ENCODE assay signal across 7 cellular contexts in the genomic region with DNA sequence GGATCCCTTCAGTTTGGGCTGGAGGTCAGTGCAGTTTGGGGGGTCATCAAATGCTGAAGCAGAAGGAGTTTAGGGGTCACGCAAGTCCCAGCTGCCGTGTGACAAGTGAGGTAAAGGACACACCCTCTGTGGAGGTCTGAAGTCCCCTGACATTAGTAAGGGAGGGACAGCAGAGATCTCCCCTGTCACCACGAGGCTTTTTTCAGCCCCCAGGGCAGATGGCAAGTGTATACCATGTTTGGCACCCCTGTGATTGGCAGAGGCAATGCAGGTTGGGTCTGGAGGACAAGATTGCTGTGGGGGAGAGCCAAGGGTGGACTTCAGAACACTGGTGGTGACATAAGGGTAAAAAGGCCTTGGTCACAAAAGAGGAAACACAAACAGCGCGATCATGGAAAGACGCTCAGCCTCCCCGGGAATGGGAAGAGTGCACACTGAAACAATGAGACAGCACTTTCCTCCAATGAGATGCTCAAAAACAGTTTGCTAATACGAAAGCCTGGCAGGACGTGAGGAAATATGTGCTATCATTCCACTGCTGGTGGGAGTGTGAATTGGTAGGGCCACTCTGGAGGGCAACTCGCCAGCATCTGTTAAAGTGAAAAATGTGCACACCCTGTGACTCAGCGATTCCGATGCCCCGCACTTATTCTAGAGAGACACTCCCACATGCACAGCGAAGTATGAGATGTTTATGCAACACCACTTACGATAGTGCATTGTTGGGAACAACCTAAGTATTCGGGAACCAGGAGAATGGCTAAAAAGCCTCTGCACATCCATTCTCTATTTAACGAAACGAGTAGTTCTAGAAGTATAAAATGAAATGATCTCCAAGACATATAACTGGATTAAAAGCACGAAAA. TPM values are rescaled to one million over a fixed set of nuclear protein-coding genes. Genes with fewer than 3 reads are reported as not detected.
DNase-seq lines count a peak whose midpoint lies in the region; ATAC-seq, FAIRE-seq and TF ChIP-seq lines count a peak whose summit lies in the region.

No MANE protein-coding gene starts in this region.

- H3K4me3 ChIP-seq in astrocyte of the cerebellum (ENCODE audit: low read depth, low read length) (no peak overlapping the region), skeletal muscle tissue (ENCODE audit: low read length in 3 of 3) (peak overlapping the region; percentile 23 to 75 (median 68))

- H3K9me3 ChIP-seq in skeletal muscle tissue (ENCODE audit: control insufficient read depth in 3 of 3, low read length in 3 of 3), result no peaks in the 10 kb centered on the region

- peaks cover 11 to 16% (median 13%) of the 10 kb centered on the region in 3 donors for H3K4me1 ChIP-seq in skeletal muscle tissue (ENCODE audit: control insufficient read depth in 3 of 3, insufficient read depth in 3 of 3, low read length in 3 of 3)

- peak overlapping the region; percentile 66 for H3K27ac ChIP-seq in skeletal muscle tissue (ENCODE audit: low read depth, low read length)

- DNase-seq in H4 (ENCODE audit: low spot score) (peak; percentile 100), RCC 7860 (ENCODE audit: low spot score) (peak; percentile 89), astrocyte of the cerebellum (ENCODE audit: low read depth) (peak; percentile 82), inferior parietal cortex (ENCODE audit: extremely low spot score) (peak; percentile 71)

- in situ Hi-C loops in astrocyte of the cerebellum (cut with HindIII; ENCODE audit: low sequenced_read_pairs), result no loop called here

- H3K9ac ChIP-seq in skeletal muscle tissue (ENCODE audit: low read depth in 1 of 3, low read length in 3 of 3), result peak overlapping the region; percentile 5 to 74 (median 29)

- H3K27me3 ChIP-seq in skeletal muscle tissue (ENCODE audit: control insufficient read depth in 3 of 3, insufficient read depth in 3 of 3, low read length in 3 of 3), result no peaks in the 10 kb centered on the region

- no peaks in the 10 kb centered on the region for H3K36me3 ChIP-seq in skeletal muscle tissue (ENCODE audit: control insufficient read depth in 3 of 3, insufficient read depth in 3 of 3, low read length in 3 of 3)

- no peak for ATAC-seq in HG03520 (IDR thresholded peaks at IDR 0.05; ENCODE audit: unreplicated experiment)
- ATAC-seq in HG03108 (IDR thresholded peaks at IDR 0.05; ENCODE audit: unreplicated experiment), result no peak

- no peak for TF ChIP-seq CTCF in astrocyte of the cerebellum (IDR thresholded peaks at IDR 0.05; ENCODE audit: low read depth, low read length, missing control alignments)

- peak; percentile 81 for FAIRE-seq in RCC 7860 (lab: Jason Lieb, UNC)

RNA-seq across cellular contexts. Expression of gene CD27, which starts 14.4 kb away (rescaled TPM):
- not detected in 2 replicates for total RNA-seq in H4 (2014; rRNA removed; shearing (Covaris generic))
- not detected for total RNA-seq in skeletal muscle tissue

RNA-seq across cellular contexts. Expression of gene TAPBPL, which starts 21.5 kb away (rescaled TPM):
- total RNA-seq in H4 (2014; rRNA removed; shearing (Covaris generic)), result 8.6 and 20.5 TPM in 2 replicates
- 4.2 TPM for total RNA-seq in skeletal muscle tissue

RNA-seq across cellular contexts. Expression of gene VAMP1, which starts 40.1 kb away (rescaled TPM):
- total RNA-seq in H4 (2014; rRNA removed; shearing (Covaris generic)), result 2.8 and 4.1 TPM in 2 replicates
- total RNA-seq in skeletal muscle tissue, result 2.6 TPM

RNA-seq across cellular contexts. Expression of gene LTBR, which starts 46.4 kb away (rescaled TPM):
- total RNA-seq in H4 (2014; rRNA removed; shearing (Covaris generic)), result 19.5 and 31.5 TPM in 2 replicates
- 11.0 TPM for total RNA-seq in skeletal muscle tissue

RNA-seq across cellular contexts. Expression of gene SCNN1A, which starts 55.0 kb away (rescaled TPM):
- 1.7 and 2.1 TPM in 2 replicates for total RNA-seq in H4 (2014; rRNA removed; shearing (Covaris generic))
- total RNA-seq in skeletal muscle tissue, result not detected
